ENCODE assay signal across 17 cellular contexts in the genomic region with DNA sequence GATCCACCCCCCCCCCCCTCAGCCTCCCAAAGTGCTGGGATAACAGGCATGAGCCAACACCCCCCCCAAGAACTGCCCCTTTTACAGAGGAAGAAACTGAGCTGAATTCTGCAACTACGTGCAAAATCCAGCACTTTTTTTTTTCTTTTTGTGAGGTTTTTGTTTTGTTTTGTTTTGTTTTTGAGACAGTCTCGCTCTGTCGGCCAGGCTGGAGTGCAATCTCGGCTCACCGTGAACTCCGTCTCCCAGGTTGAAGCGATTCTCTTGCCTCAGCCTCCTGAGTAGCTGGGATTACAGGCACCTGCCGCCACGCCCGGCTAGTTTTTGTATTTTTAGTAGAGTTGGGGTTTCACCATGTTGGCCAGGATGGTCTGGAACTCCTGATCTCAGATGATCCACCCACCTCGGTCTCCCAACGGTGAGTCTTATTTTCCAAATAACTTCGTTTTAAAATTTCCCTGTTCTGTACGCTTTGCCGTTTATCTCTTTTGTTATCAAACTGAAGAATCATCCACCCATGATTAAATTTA. TPM values are rescaled to one million over a fixed set of nuclear protein-coding genes. Genes with fewer than 3 reads are reported as not detected.
DNase-seq lines count a peak whose midpoint lies in the region; ATAC-seq, FAIRE-seq and TF ChIP-seq lines count a peak whose summit lies in the region.
"Had no signal": no experiment of that assay in that cellular context is flagged by ENCODE, and none has a peak within 500 bp of the region (broad histone marks: within the 10 kb centered on the region; RNA-seq: fewer than 3 reads in every experiment).

No MANE protein-coding gene starts in this region.

- H3K27me3 ChIP-seq in KMS-11 (ENCODE audit: insufficient read depth, low read depth) = no peaks in the 10 kb centered on the region
- H3K27me3 ChIP-seq in GM12878 (replicated peaks in 1 of 2; ENCODE audit: control insufficient read depth in 2 of 2, insufficient read depth in 2 of 2, low read length in 1 of 2) = no peaks in the 10 kb centered on the region
- H3K27me3 ChIP-seq in sigmoid colon = peaks cover 0 to 15% (median 5%) of the 10 kb centered on the region in 3 donors
- H3K27me3 ChIP-seq in right atrium auricular region = no peaks in the 10 kb centered on the region
- H3K27me3 ChIP-seq: ascending aorta had no signal

- no peak for TF ChIP-seq CTCF in KMS-11 (conservative IDR thresholded peaks at IDR 0.05; ENCODE audit: low read depth, low read length)
- TF ChIP-seq CTCF in GM12878 (IDR thresholded peaks at IDR 0.05 in 2 of 3, conservative IDR thresholded peaks at IDR 0.05 in 1 of 3; ENCODE audit: control insufficient read depth in 2 of 3, extremely low read depth in 1 of 3, insufficient read depth in 1 of 3, low read depth in 3 of 3, low read length in 3 of 3) = no peak
- no peak for TF ChIP-seq CTCF in sigmoid colon (IDR thresholded peaks at IDR 0.05)
- TF ChIP-seq CTCF in right atrium auricular region (IDR thresholded peaks at IDR 0.05) = no peak

- H3K4me3 ChIP-seq in KMS-11 (IDR thresholded peaks at IDR 0.05; ENCODE audit: insufficient read depth, low read depth, low read length) (no peak overlapping the region), GM12878 (peak overlapping the region; percentile 7; the same call in 1 of the 2 replicates), sigmoid colon (no peak overlapping the region), right atrium auricular region (no peak overlapping the region)
- H3K4me3 ChIP-seq: ascending aorta had no signal

- peak overlapping the region; percentile 56 for H3K4me3 Mint-ChIP-seq in activated T-cell treated with anti-CD3 and anti-CD28 coated beads, Interleukin-2, amount 50 U/mL, for 24 hours
- H3K4me3 Mint-ChIP-seq: neural crest cell had no signal

- peak overlapping the region; percentile 89 for H3K4me2 ChIP-seq in KMS-11
- H3K4me2 ChIP-seq in GM12878 (ENCODE audit: control insufficient read depth, insufficient read depth) = peak overlapping the region; percentile 15; the same call in 1 of the 2 replicates

- TF ChIP-seq EP300 in GM12878 (IDR thresholded peaks at IDR 0.05; ENCODE audit: borderline replicate concordance in 1 of 2, control insufficient read depth in 1 of 2, low read depth in 2 of 2, low read length in 2 of 2) (no peak), sigmoid colon (IDR thresholded peaks at IDR 0.05) (no peak)

- no peak for TF ChIP-seq RAD21 in GM12878 (IDR thresholded peaks at IDR 0.05; ENCODE audit: insufficient read depth, low read depth, low read length)

- H3K4me1 ChIP-seq in KMS-11 (ENCODE audit: low read depth, poor library complexity, severe bottlenecking) = peaks cover 22% of the 10 kb centered on the region
- H3K4me1 ChIP-seq in GM12878 (ENCODE audit: control insufficient read depth, insufficient read depth, low read length) = peaks cover 7% of the 10 kb centered on the region; the same call in 1 of the 2 replicates
- H3K4me1 ChIP-seq in sigmoid colon = peaks cover 0 to 18% (median 14%) of the 10 kb centered on the region in 4 donors
- H3K4me1 ChIP-seq in right atrium auricular region = peaks cover 0 to 12% of the 10 kb centered on the region in 2 donors

- H4K20me1 ChIP-seq in KMS-11 (ENCODE audit: insufficient read depth) (no peaks in the 10 kb centered on the region), GM12878 (ENCODE audit: control insufficient read depth, insufficient read depth) (no peaks in the 10 kb centered on the region)

- H3K27me3 Mint-ChIP-seq in activated T-cell treated with anti-CD3 and anti-CD28 coated beads, Interleukin-2, amount 50 U/mL, for 24 hours = peaks cover 15% of the 10 kb centered on the region

- TF ChIP-seq POLR2A in GM12878 (IDR thresholded peaks at IDR 0.05; ENCODE audit: low read depth, low read length) (no peak), sigmoid colon (IDR thresholded peaks at IDR 0.05) (no peak)

- RAD21 ChIA-PET in GM12878 (lab: Charles Lee; ENCODE audit: unreplicated experiment) = no interaction called here

- H3K27ac ChIP-seq in KMS-11 (peak overlapping the region; percentile 100), GM12878 (ENCODE audit: control insufficient read depth, insufficient read depth) (peak overlapping the region; percentile 2), sigmoid colon (no peak overlapping the region), right atrium auricular region (no peak overlapping the region)
- H3K27ac ChIP-seq: ascending aorta, RWPE1 had no signal

- H3K36me3 Mint-ChIP-seq in activated T-cell treated with anti-CD3 and anti-CD28 coated beads, Interleukin-2, amount 50 U/mL, for 24 hours (ENCODE audit: low read depth) = no peaks in the 10 kb centered on the region

- SMC1A ChIA-PET in GM12878 (lab: Charles Lee; ENCODE audit: uncharacterized antibody, unreplicated experiment) = no interaction called here

- H3K36me3 ChIP-seq in KMS-11 (ENCODE audit: insufficient read depth) (no peaks in the 10 kb centered on the region), GM12878 (ENCODE audit: control insufficient read depth in 2 of 2, insufficient read depth in 2 of 2, low read length in 1 of 2) (no peaks in the 10 kb centered on the region), sigmoid colon (no peaks in the 10 kb centered on the region), right atrium auricular region (no peaks in the 10 kb centered on the region)
- H3K36me3 ChIP-seq: ascending aorta had no signal

- no peak for FAIRE-seq in GM12878 (lab: Jason Lieb, UNC)

- H2AFZ ChIP-seq in KMS-11 (ENCODE audit: low read depth) (peak overlapping the region; percentile 18; the same call in 1 of the 2 replicates), GM12878 (ENCODE audit: control insufficient read depth, low read depth, low read length) (no peak overlapping the region)

- no TSS peak for BruUV-seq in GM12878 (replicated peaks; lab: Mats Ljungman, UMichigan)

- POLR2A ChIA-PET in GM12878 (lab: Charles Lee) = no interaction called here

- ATAC-seq in GM12878 = peak; percentile 18

- CTCF ChIA-PET in GM12878 (lab: Yijun Ruan, JAX) = no interaction called here

- DNase-seq in activated T-cell treated with anti-CD3 and anti-CD28 coated beads, Interleukin-2, amount 50 U/mL, for 24 hours = no peak
- no peak for DNase-seq in activated T-cell treated with anti-CD3 and anti-CD28 coated beads, Interleukin-2, amount 50 U/mL, for 1 hour
- DNase-seq in GM12878 (ENCODE audit: low read depth, low spot score) = no peak
- peak; percentile 4 for DNase-seq in sigmoid colon
- no peak for DNase-seq in AG08396 (ENCODE audit: low spot score)
- no peak for DNase-seq in NCI-H1105 (lab: John Stamatoyannopoulos, UW)
- no peak for DNase-seq in right atrium auricular region (ENCODE audit: low spot score)
- DNase-seq: H9, hippocampal formation, NCI-H187 treated with DMSO at 0.1 percent for 48 hours, NCI-H524 treated with DMSO at 0.1 percent for 48 hours, substantia nigra, T-helper 9 cell had no signal

- peak overlapping the region; percentile 75 for H3K27ac Mint-ChIP-seq in activated T-cell treated with anti-CD3 and anti-CD28 coated beads, Interleukin-2, amount 50 U/mL, for 24 hours

- no peaks in the 10 kb centered on the region for H3K9me3 ChIP-seq in GM12878 (replicated peaks; ENCODE audit: control insufficient read depth, insufficient read depth, low read length)
- no peaks in the 10 kb centered on the region for H3K9me3 ChIP-seq in sigmoid colon
- no peaks in the 10 kb centered on the region for H3K9me3 ChIP-seq in right atrium auricular region
- H3K9me3 ChIP-seq: ascending aorta had no signal

- in situ Hi-C loops in GM12878 (cut with MboI) = no loop called here

- H3K9ac ChIP-seq in KMS-11 (peak overlapping the region; percentile 89), GM12878 (ENCODE audit: control insufficient read depth, insufficient read depth, low read length) (peak overlapping the region; percentile 1; the same call in 1 of the 2 replicates)

- peaks cover 41% of the 10 kb centered on the region for H3K4me1 Mint-ChIP-seq in activated T-cell treated with anti-CD3 and anti-CD28 coated beads, Interleukin-2, amount 50 U/mL, for 24 hours (ENCODE audit: low read depth)

- intact Hi-C loops in GM12878 (cut with micrococcal nuclease; ENCODE audit: unreplicated experiment) (loop anchor here (5.0 kb wide), 1 partner anchor 35 kb away; no protein-coding TSS in a partner anchor), sigmoid colon (cut with DNase I) (no loop called here)

- 54% methylated on average over 15 of the region's 15 CpGs for WGBS in GM12878 (ENCODE audit: insufficient coverage, insufficient replicate concordance, low lambda C conversion rate, missing lambda C conversion rate)
- WGBS in sigmoid colon, 2 donors = 42 to 64% methylated on average over 15 of the region's 15 CpGs

- H3K79me2 ChIP-seq in KMS-11 (ENCODE audit: insufficient read depth, low read depth) = no peaks in the 10 kb centered on the region
- H3K79me2 ChIP-seq in GM12878 (ENCODE audit: control insufficient read depth, insufficient read depth, low read length) = no peaks in the 10 kb centered on the region

- H3K9me3 Mint-ChIP-seq in activated T-cell treated with anti-CD3 and anti-CD28 coated beads, Interleukin-2, amount 50 U/mL, for 24 hours = peaks cover 2% of the 10 kb centered on the region

TF ChIP-seq in GM12878, 131 proteins besides CTCF, POLR2A, EP300 and RAD21 (continues in another document):
- TF ChIP-seq NR2C2 (IDR thresholded peaks at IDR 0.05; ENCODE audit: borderline replicate concordance, control insufficient read depth, insufficient read length, low read depth) (no peak), PAX5 (IDR thresholded peaks at IDR 0.05; ENCODE audit: borderline replicate concordance, low read depth, low read length) (peak; percentile 44; the same call in 1 of the 2 replicates), RUNX3 (IDR thresholded peaks at IDR 0.05; ENCODE audit: low read length) (peak; percentile 11; the same call in 1 of the 2 replicates)

RNA-seq across cellular contexts. Expression of gene CRLF2, which starts 4.9 kb away (rescaled TPM):
- 24.3 and 25.4 TPM in 2 replicates for total RNA-seq in GM12878 (2013; cell fraction: nucleolus; rRNA removed)
- total RNA-seq in GM12878 (2014; rRNA removed) (6.5 and 7.2 TPM in 2 replicates), GM12878 (2014; rRNA removed; fragmentation: Illumina TruSeq; extraction: Trizol) (4.9 and 5.1 TPM in 2 replicates), GM12878 (2021) (5.3 and 5.8 TPM in 2 replicates), sigmoid colon (1 to 10 TPM in 1 of 4 donors, under 1 TPM in 2, not detected in 1; 0.41 to 1.1 (median 0.71) TPM), right atrium auricular region (not detected)
- polyA plus RNA-seq in GM12878 (2011; ENCODE audit: low read depth) = 1.2 TPM
- polyA plus RNA-seq in GM12878 (2011; rRNA removed) (2.6 and 3.2 TPM in 2 replicates), GM12878 (2014; fragmentation: Illumina TruSeq; extraction: Trizol) (4.1 and 4.3 TPM in 2 replicates), GM12878 (2014; fragmentation: Nextera tagmentation; extraction: Ambion mirVana) (1 to 10 TPM; 2.7 to 3.0 TPM), GM12878 (2014; rRNA removed) (6.4 and 6.8 TPM in 2 replicates), GM12878 (2016; fragmentation: Nextera tagmentation; extraction: Ambion mirVana) (1 to 10 TPM; 3.9 to 5.1 TPM), sigmoid colon (under 1 TPM in 1 of 3 donors, not detected in 2; 0.77 TPM)
- 2.8 and 3.5 TPM in 2 replicates for polyA plus RNA-seq in GM12878 (2011; cell fraction: cytosol; rRNA removed)
- polyA plus RNA-seq in GM12878 (2011; cell fraction: nucleus; rRNA removed) = 2.5 and 2.9 TPM in 2 replicates
- 0.94 and 1.8 TPM in 2 replicates for polyA plus RNA-seq in GM12878 (2012)
- polyA minus RNA-seq in GM12878 (2011; rRNA and poly(A)+ RNA removed) = 2.9 and 5.8 TPM in 2 replicates
- 0.83 and 2.7 TPM in 2 replicates for polyA minus RNA-seq in GM12878 (2011; cell fraction: cytosol; rRNA and poly(A)+ RNA removed)
- 1.1 and 2.1 TPM in 2 replicates for polyA minus RNA-seq in GM12878 (2011; cell fraction: nucleus; rRNA and poly(A)+ RNA removed)
- total RNA-seq: H9, neural crest cell had no signal

Comparison
In these comparisons a context has a peak if more than half of its experiments do, and no peak if none do; other contexts are left out.
1. H3K27ac ChIP-seq: peak in KMS-11 (single experiment) and GM12878 (single experiment); none in sigmoid colon (0 of 4) and right atrium auricular region (0 of 2).